In the genomic region with DNA sequence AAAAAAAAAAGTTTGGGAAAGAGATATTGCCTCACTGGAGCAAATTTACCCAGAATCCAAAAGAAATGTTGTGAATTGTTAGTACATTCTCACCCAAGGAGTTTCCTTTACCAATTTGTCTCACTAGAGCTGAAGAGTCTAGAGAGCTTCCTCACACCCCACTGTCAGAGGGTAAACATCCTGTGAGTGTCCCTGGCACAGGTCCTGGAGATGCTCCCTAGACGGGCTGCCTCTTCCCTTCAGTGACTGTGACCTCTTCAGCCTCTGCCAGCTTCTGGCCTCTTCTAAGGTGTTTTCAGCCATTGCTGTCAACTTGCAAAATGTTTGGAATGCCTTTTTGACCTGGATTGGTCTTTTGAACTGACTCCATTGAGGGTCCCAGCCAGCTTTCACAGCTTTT, we compare ENCODE assay signal across 12 cellular contexts.
DNase-seq lines count a peak whose midpoint lies in the region; ATAC-seq and TF ChIP-seq lines count a peak whose summit lies in the region.
"Had no signal": no experiment of that assay in that cellular context is flagged by ENCODE, and none has a peak within 500 bp of the region (broad histone marks: within the 10 kb centered on the region; RNA-seq: fewer than 3 reads in every experiment).

No MANE protein-coding gene starts in this region.

- TF ChIP-seq POLR2A in uterus (IDR thresholded peaks at IDR 0.05) = no peak

- POLR2A ChIA-PET in OCI-LY7 (lab: Charles Lee) = no interaction called here

- H3K27me3 ChIP-seq in heart right ventricle = no peaks in the 10 kb centered on the region
- H3K27me3 ChIP-seq in muscle layer of colon (ENCODE audit: control insufficient read depth in 1 of 2, insufficient read depth in 2 of 2, low read length in 2 of 2) = no peaks in the 10 kb centered on the region
- H3K27me3 ChIP-seq in uterus = no peaks in the 10 kb centered on the region

- TF ChIP-seq CTCF in heart right ventricle (IDR thresholded peaks at IDR 0.05) (no peak), uterus (IDR thresholded peaks at IDR 0.05) (no peak), OCI-LY7 (conservative IDR thresholded peaks at IDR 0.05; ENCODE audit: low read length) (no peak)

- H3K4me3 Mint-ChIP-seq in activated naive CD8-positive, alpha-beta T cell treated with anti-CD3 and anti-CD28 coated beads for 36 hours = no peak overlapping the region
- H3K4me3 Mint-ChIP-seq: activated T-cell treated with anti-CD3 and anti-CD28 coated beads, Interleukin-2, amount 50 U/mL, for 72 hours; effector memory CD8-positive, alpha-beta T cell; naive B cell had no signal

- peak overlapping the region; percentile 52 for H3K27ac Mint-ChIP-seq in activated naive CD8-positive, alpha-beta T cell treated with anti-CD3 and anti-CD28 coated beads for 36 hours
- H3K27ac Mint-ChIP-seq: activated T-cell treated with anti-CD3 and anti-CD28 coated beads, Interleukin-2, amount 50 U/mL, for 72 hours; effector memory CD8-positive, alpha-beta T cell; naive B cell had no signal

- H3K4me2 ChIP-seq in OCI-LY7 (ENCODE audit: low read length) = no peak overlapping the region

- H3K9me3 Mint-ChIP-seq in activated naive CD8-positive, alpha-beta T cell treated with anti-CD3 and anti-CD28 coated beads for 36 hours = no peaks in the 10 kb centered on the region
- H3K9me3 Mint-ChIP-seq: activated T-cell treated with anti-CD3 and anti-CD28 coated beads, Interleukin-2, amount 50 U/mL, for 72 hours; effector memory CD8-positive, alpha-beta T cell; naive B cell had no signal

- CTCF ChIA-PET in OCI-LY7 (lab: Charles Lee; ENCODE audit: unreplicated experiment) = no interaction called here

- H3K36me3 ChIP-seq in heart right ventricle (peaks cover 0 to 66% (median 7%) of the 10 kb centered on the region in 9 donors), muscle layer of colon (ENCODE audit: insufficient read depth, low read length) (peaks cover 3% of the 10 kb centered on the region), uterus (no peaks in the 10 kb centered on the region), OCI-LY7 (ENCODE audit: insufficient read depth, low read length) (peaks cover 10% of the 10 kb centered on the region; the same call in 1 of the 2 replicates)

- DNase-seq in heart right ventricle = no peak
- no peak for DNase-seq in Right ventricle myocardium superior
- DNase-seq in activated naive CD8-positive, alpha-beta T cell treated with anti-CD3 and anti-CD28 coated beads for 36 hours = no peak
- no peak for DNase-seq in uterus
- no peak for DNase-seq in OCI-LY7 (ENCODE audit: low spot score)
- no peak for DNase-seq in stimulated activated CD4-positive, alpha-beta T cell treated with anti-CD3 and anti-CD28 coated beads, Interleukin-15, amount 100 ng/mL, for 24 hours
- DNase-seq: activated T-cell treated with anti-CD3 and anti-CD28 coated beads, Interleukin-2, amount 50 U/mL, for 72 hours; effector memory CD8-positive, alpha-beta T cell; naive B cell had no signal

- H3K27ac ChIP-seq in heart right ventricle = peak overlapping the region in 7 of 10 donors; percentile 26 to 77 (median 55)
- peak overlapping the region; percentile 37 for H3K27ac ChIP-seq in muscle layer of colon (ENCODE audit: low read depth, low read length)
- H3K27ac ChIP-seq in uterus = peak overlapping the region; percentile 13 to 75
- H3K27ac ChIP-seq in OCI-LY7 (ENCODE audit: low read depth, low read length, poor library complexity, severe bottlenecking) = no peak overlapping the region

- no peak overlapping the region for H2AFZ ChIP-seq in OCI-LY7 (ENCODE audit: low read length)

- no peaks in the 10 kb centered on the region for H4K20me1 ChIP-seq in OCI-LY7 (ENCODE audit: insufficient read depth, low read length)

- no peaks in the 10 kb centered on the region for H3K9me3 ChIP-seq in heart right ventricle
- no peaks in the 10 kb centered on the region for H3K9me3 ChIP-seq in muscle layer of colon (ENCODE audit: low read length)
- H3K9me3 ChIP-seq in uterus = no peaks in the 10 kb centered on the region
- no peaks in the 10 kb centered on the region for H3K9me3 ChIP-seq in OCI-LY7 (ENCODE audit: low read length)

- ATAC-seq in heart right ventricle = no peak
- ATAC-seq in Right ventricle myocardium superior (ENCODE audit: poor library complexity) = no peak
- no peak for ATAC-seq in GM21447 (IDR thresholded peaks at IDR 0.05; ENCODE audit: unreplicated experiment)
- ATAC-seq: activated CD4-positive, CD25-positive, alpha-beta regulatory T cell treated with anti-CD3 and anti-CD28 coated beads, Interleukin-2, amount 50 U/mL, for 24 hours; activated T-cell treated with anti-CD3 and anti-CD28 coated beads, Interleukin-2, amount 50 U/mL, for 72 hours; effector memory CD8-positive, alpha-beta T cell had no signal

- 27 to 31% methylated on average over 1 of the region's 1 CpG for WGBS in heart right ventricle, 2 donors

- no peaks in the 10 kb centered on the region for H3K79me2 ChIP-seq in OCI-LY7 (ENCODE audit: insufficient read depth, low read depth, low read length)

- no TSS peak for BruUV-seq in OCI-LY7 (replicated peaks; lab: Mats Ljungman, UMichigan)

- H3K27me3 Mint-ChIP-seq in activated naive CD8-positive, alpha-beta T cell treated with anti-CD3 and anti-CD28 coated beads for 36 hours = no peaks in the 10 kb centered on the region
- H3K27me3 Mint-ChIP-seq: effector memory CD8-positive, alpha-beta T cell; naive B cell had no signal

- peaks cover 69% of the 10 kb centered on the region for H3K36me3 Mint-ChIP-seq in activated naive CD8-positive, alpha-beta T cell treated with anti-CD3 and anti-CD28 coated beads for 36 hours

- peaks cover 66% of the 10 kb centered on the region for H3K4me1 Mint-ChIP-seq in activated naive CD8-positive, alpha-beta T cell treated with anti-CD3 and anti-CD28 coated beads for 36 hours

- H3K4me1 ChIP-seq in heart right ventricle = peaks cover 27 to 98% (median 84%) of the 10 kb centered on the region in 9 donors
- H3K4me1 ChIP-seq in muscle layer of colon (ENCODE audit: insufficient read depth, low read length) = peaks cover 76% of the 10 kb centered on the region
- peaks cover 9 to 13% of the 10 kb centered on the region in 2 donors for H3K4me1 ChIP-seq in uterus
- H3K4me1 ChIP-seq in OCI-LY7 (ENCODE audit: insufficient read depth, low read length, poor library complexity, severe bottlenecking) = no peaks in the 10 kb centered on the region

- no peaks in the 10 kb centered on the region for H3K9me2 ChIP-seq in OCI-LY7 (ENCODE audit: insufficient read depth, low read length)

- no peak overlapping the region for H3K9ac ChIP-seq in muscle layer of colon (ENCODE audit: low read length)

- intact Hi-C loops in heart right ventricle (cut with DNase I) (no loop called here), Right ventricle myocardium superior (cut with DNase I) (no loop called here), uterus (cut with DNase I; ENCODE audit: low total_unique reads) (no loop called here), OCI-LY7 (cut with micrococcal nuclease; ENCODE audit: unreplicated experiment) (no loop called here)

- H3K4me3 ChIP-seq in heart right ventricle (no peak overlapping the region), muscle layer of colon (ENCODE audit: low read depth in 1 of 2, low read length in 2 of 2) (no peak overlapping the region), uterus (no peak overlapping the region), OCI-LY7 (ENCODE audit: low read depth, low read length, poor library complexity, severe bottlenecking) (no peak overlapping the region)
